ENCODE assay signal across 16 cellular contexts in the genomic region with DNA sequence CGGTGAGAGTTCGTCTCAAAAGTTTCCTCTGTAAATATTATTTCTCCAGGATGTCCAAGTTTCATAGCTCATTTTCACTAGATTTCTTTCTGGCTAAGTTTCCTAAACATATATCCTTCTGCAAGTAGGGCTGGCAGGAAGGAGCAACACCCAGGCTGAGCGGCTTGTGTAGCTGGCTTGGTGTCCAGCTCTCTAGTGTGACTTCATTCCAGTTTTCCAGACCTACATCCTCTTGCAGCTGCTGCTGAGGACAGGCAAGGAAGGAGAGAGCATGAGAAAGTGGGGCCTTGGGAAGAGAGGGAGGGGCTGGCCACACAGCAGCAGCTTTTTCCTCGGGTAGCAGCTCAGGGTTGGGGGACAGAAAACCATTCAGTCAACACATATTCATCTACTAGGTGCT.
"Had no signal": no experiment of that assay in that cellular context is flagged by ENCODE, and none has a peak within 500 bp of the region (broad histone marks: within the 10 kb centered on the region; RNA-seq: fewer than 3 reads in every experiment).

No MANE protein-coding gene starts in this region.

- H3K27ac Mint-ChIP-seq: activated T-helper 17 cell treated with anti-CD3 and anti-CD28 coated beads, Interleukin-2, amount 50 U/mL, for 72 hours; memory B cell; stimulated activated naive B cell treated with anti-CD40 and anti-IgM and Interleukin-4, amounts not matched to agents 10 μg/mL and 1 μg/mL and 100 μg/mL, for 72 hours had no signal

- H3K4me3 ChIP-seq: left lung, SK-N-MC, tibial nerve, uterus had no signal

- H3K4me3 Mint-ChIP-seq: activated T-helper 17 cell treated with anti-CD3 and anti-CD28 coated beads, Interleukin-2, amount 50 U/mL, for 72 hours; memory B cell; stimulated activated naive B cell treated with anti-CD40 and anti-IgM and Interleukin-4, amounts not matched to agents 10 μg/mL and 1 μg/mL and 100 μg/mL, for 72 hours had no signal

- H3K4me1 Mint-ChIP-seq: activated T-helper 17 cell treated with anti-CD3 and anti-CD28 coated beads, Interleukin-2, amount 50 U/mL, for 72 hours; memory B cell; stimulated activated naive B cell treated with anti-CD40 and anti-IgM and Interleukin-4, amounts not matched to agents 10 μg/mL and 1 μg/mL and 100 μg/mL, for 72 hours had no signal

- DNase-seq: activated naive CD4-positive, alpha-beta T cell treated with anti-CD3 and anti-CD28 coated beads, Interleukin-2, amount 50 U/mL, for 16 hours; activated T-cell treated with anti-CD3 and anti-CD28 coated beads for 4 hours; caudate nucleus; effector CD8-positive, alpha-beta T cell; left lung; stimulated activated CD4-positive, alpha-beta T cell treated with anti-CD3 and anti-CD28 coated beads, Interleukin-15, amount 100 ng/mL, for 24 hours; stimulated activated CD4-positive, alpha-beta T cell treated with anti-CD3 and anti-CD28 coated beads, Interleukin-4, amount 100 ng/mL, for 1 hour; stimulated activated naive B cell treated with anti-CD40 and anti-IgM and Interleukin-4, amounts not matched to agents 10 μg/mL and 1 μg/mL and 100 μg/mL, for 72 hours; uterus had no signal

- H3K4me1 ChIP-seq: left lung, uterus had no signal

- ATAC-seq: activated CD4-positive, CD25-positive, alpha-beta regulatory T cell treated with anti-CD3 and anti-CD28 coated beads, Interleukin-2, amount 50 U/mL, for 24 hours; activated T-helper 17 cell treated with anti-CD3 and anti-CD28 coated beads, Interleukin-2, amount 50 U/mL, for 72 hours; left lung; stimulated activated naive B cell treated with anti-CD40 and anti-IgM and Interleukin-4, amounts not matched to agents 10 μg/mL and 1 μg/mL and 100 μg/mL, for 72 hours had no signal

- H3K9me3 ChIP-seq: left lung, tibial nerve, uterus had no signal

- H3K9me3 Mint-ChIP-seq: activated T-helper 17 cell treated with anti-CD3 and anti-CD28 coated beads, Interleukin-2, amount 50 U/mL, for 72 hours; memory B cell; stimulated activated naive B cell treated with anti-CD40 and anti-IgM and Interleukin-4, amounts not matched to agents 10 μg/mL and 1 μg/mL and 100 μg/mL, for 72 hours had no signal

- H3K36me3 Mint-ChIP-seq: memory B cell; stimulated activated naive B cell treated with anti-CD40 and anti-IgM and Interleukin-4, amounts not matched to agents 10 μg/mL and 1 μg/mL and 100 μg/mL, for 72 hours had no signal

- FAIRE-seq: frontal cortex, keratinocyte had no signal

- H3K27ac ChIP-seq: left lung, SK-N-MC, uterus had no signal

- H3K36me3 ChIP-seq: left lung, tibial nerve, uterus had no signal

- H3K27me3 ChIP-seq: left lung, tibial nerve, uterus had no signal
